29 cellular contexts compared by ENCODE assay signal in the genomic region with DNA sequence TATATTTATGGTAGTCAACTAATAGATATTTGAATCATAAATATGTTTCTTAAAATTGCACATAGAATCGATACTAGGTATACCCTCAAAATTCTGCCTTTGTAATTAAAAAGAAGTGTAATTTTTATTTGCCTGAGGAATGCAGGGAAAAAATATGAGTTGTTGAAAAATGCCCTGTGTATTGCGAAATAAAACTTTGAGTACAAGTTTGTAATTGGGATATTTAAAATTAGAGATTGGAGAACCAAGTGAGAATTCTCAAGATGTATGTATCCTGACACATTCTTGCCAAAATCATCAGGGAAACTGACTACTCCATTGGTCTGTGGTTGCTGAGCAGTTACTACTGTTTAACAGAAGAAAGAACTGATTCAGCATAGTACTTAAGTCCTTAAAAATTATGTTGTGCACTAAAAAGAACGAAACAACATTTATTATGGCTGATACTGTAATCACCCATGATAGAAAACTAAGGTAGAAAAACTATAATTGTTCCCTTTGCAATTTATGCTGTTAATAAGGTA.
"Had no signal": no experiment of that assay in that cellular context is flagged by ENCODE, and none has a peak within 500 bp of the region (broad histone marks: within the 10 kb centered on the region; RNA-seq: fewer than 3 reads in every experiment).

No MANE protein-coding gene starts in this region.

- FAIRE-seq: islet of Langerhans, urothelium cell line had no signal

- H3K4me3 Mint-ChIP-seq: activated naive CD4-positive, alpha-beta T cell treated with anti-CD3 and anti-CD28 coated beads, Interleukin-2, amount 50 U/mL, for 24 hours; activated T-helper 1 cell treated with anti-CD3 and anti-CD28 coated beads, Interleukin-12 subunit alpha, Interleukin-12 subunit beta, Interleukin-2, Interleukin-4 antibody, amounts not matched to agents 30 ng/mL and 10 ng/mL and 1 ng/mL, durations not matched to agents 14 hours and 24 hours and 36 hours; brain; effector memory CD8-positive, alpha-beta T cell; naive thymus-derived CD8-positive, alpha-beta T cell had no signal

- ATAC-seq: effector memory CD8-positive, alpha-beta T cell; gastrocnemius medialis; left lung; lower lobe of right lung; naive thymus-derived CD8-positive, alpha-beta T cell; right lobe of liver; stimulated activated naive CD8-positive, alpha-beta T cell treated with anti-CD3 and anti-CD28 coated beads, Interleukin-15, Interleukin-2, amounts not matched to agents 100 U/mL and 50 U/mL, for 24 hours had no signal

- DNase-seq: activated CD4-positive, alpha-beta T cell treated with anti-CD3 and anti-CD28 coated beads for 1 hour; activated CD4-positive, alpha-beta T cell treated with anti-CD3 and anti-CD28 coated beads, Interleukin-2, amount 50 U/mL, for 4 hours; activated gamma-delta T cell treated with Interleukin-2 at 50 U/mL for 16 hours; cerebellar nuclear complex; colonic mucosa; dorsolateral prefrontal cortex; effector memory CD8-positive, alpha-beta T cell; erythroblast; gastrocnemius medialis; glutamatergic neuron; left lung; lower lobe of right lung; mesenchymal stem cell; naive thymus-derived CD8-positive, alpha-beta T cell; ovary; right lobe of liver; stimulated activated CD4-positive, alpha-beta T cell treated with anti-CD3 and anti-CD28 coated beads, Interleukin-2, amount 100 ng/mL, for 48 hours; stimulated activated naive CD8-positive, alpha-beta T cell treated with anti-CD3 and anti-CD28 coated beads, Interleukin-15, Interleukin-2, amounts not matched to agents 100 U/mL and 50 U/mL, for 24 hours; T1000; trophoblast cell had no signal

- H3K4me3 ChIP-seq: ascending aorta, cardiac muscle cell, colonic mucosa, dorsolateral prefrontal cortex, gastrocnemius medialis, left lung, lower lobe of right lung, ovary, right lobe of liver, thoracic aorta had no signal

- H3K27me3 Mint-ChIP-seq: activated naive CD4-positive, alpha-beta T cell treated with anti-CD3 and anti-CD28 coated beads, Interleukin-2, amount 50 U/mL, for 24 hours; brain; effector memory CD8-positive, alpha-beta T cell; naive thymus-derived CD8-positive, alpha-beta T cell; progenitor cell of endocrine pancreas had no signal

- H3K4me1 Mint-ChIP-seq: brain had no signal

- H3K27ac Mint-ChIP-seq: activated T-helper 1 cell treated with anti-CD3 and anti-CD28 coated beads, Interleukin-12 subunit alpha, Interleukin-12 subunit beta, Interleukin-2, Interleukin-4 antibody, amounts not matched to agents 30 ng/mL and 10 ng/mL and 1 ng/mL, durations not matched to agents 14 hours and 24 hours and 36 hours; brain; progenitor cell of endocrine pancreas had no signal

- H3K27ac ChIP-seq: ascending aorta, cardiac muscle cell, colonic mucosa, dorsolateral prefrontal cortex, gastrocnemius medialis, left lung, lower lobe of right lung, ovary, right lobe of liver, thoracic aorta had no signal

- H3K9me3 Mint-ChIP-seq: activated naive CD4-positive, alpha-beta T cell treated with anti-CD3 and anti-CD28 coated beads, Interleukin-2, amount 50 U/mL, for 24 hours; effector memory CD8-positive, alpha-beta T cell had no signal
